8 cellular contexts compared by ENCODE assay signal in genomic region chr16:30659507-30660423, GRCh38. TPM values are rescaled to one million over a fixed set of nuclear protein-coding genes. Genes with fewer than 3 reads are reported as not detected.
DNase-seq lines count a peak whose midpoint lies in the region; ATAC-seq and TF ChIP-seq lines count a peak whose summit lies in the region.

No MANE protein-coding gene starts in this region.

- intact Hi-C loops in lower lobe of right lung (cut with DNase I), result no loop called here

- TF ChIP-seq CTCF in WERI-Rb-1 (IDR thresholded peaks at IDR 0.05; ENCODE audit: low read depth, low read length) (no peak), choroid plexus epithelial cell (conservative IDR thresholded peaks at IDR 0.05; ENCODE audit: low read depth, low read length) (peak; percentile 8), lower lobe of right lung (IDR thresholded peaks at IDR 0.05) (no peak)

- H3K9me3 ChIP-seq in WERI-Rb-1 (ENCODE audit: severe bottlenecking) (no peaks in the 10 kb centered on the region), lower lobe of right lung (no peaks in the 10 kb centered on the region)

- H3K27ac ChIP-seq in WERI-Rb-1 (peak overlapping the region; percentile 86), lower lobe of right lung (peak overlapping the region; percentile 98)

- H3K36me3 ChIP-seq in WERI-Rb-1 (peaks cover 64% of the 10 kb centered on the region), lower lobe of right lung (peaks cover 63% of the 10 kb centered on the region)

- DNase-seq in NCI-H146 (lab: John Stamatoyannopoulos, UW) (peak; percentile 40), NCI-H146 treated with DMSO at 0.1 percent for 48 hours (lab: John Stamatoyannopoulos, UW; ENCODE audit: unreplicated experiment) (no peak), WERI-Rb-1 (no peak), choroid plexus epithelial cell (ENCODE audit: low read depth) (peak; percentile 17), lower lobe of right lung (no peak), superior temporal gyrus (ENCODE audit: extremely low spot score) (no peak)
- DNase-seq in stimulated activated CD8-positive, alpha-beta memory T cell treated with anti-CD3 and anti-CD28 coated beads, Interleukin-7, amount 100 ng/mL, for 48 hours (ENCODE audit: extremely low read depth in 1 of 2, low read depth in 1 of 2), result peak; percentile 25 to 34

- peaks cover 54% of the 10 kb centered on the region for H3K4me1 ChIP-seq in lower lobe of right lung

- ATAC-seq in lower lobe of right lung (no peak), HG02798 (IDR thresholded peaks at IDR 0.05; ENCODE audit: poor library complexity, unreplicated experiment) (no peak)

- H3K27me3 ChIP-seq in WERI-Rb-1 (ENCODE audit: insufficient read depth, low read depth, severe bottlenecking) (no peaks in the 10 kb centered on the region), lower lobe of right lung (ENCODE audit: low read depth) (no peaks in the 10 kb centered on the region)

- H3K4me3 ChIP-seq in WERI-Rb-1 (ENCODE audit: low read depth, low read length) (peak overlapping the region; percentile 86), choroid plexus epithelial cell (ENCODE audit: low read depth, low read length) (peak overlapping the region; percentile 91), lower lobe of right lung (peak overlapping the region; percentile 79)

RNA-seq across cellular contexts. Expression of gene FBRS, which starts 1.5 kb away (rescaled TPM):
- total RNA-seq in lower lobe of right lung, result 68.6 TPM

RNA-seq across cellular contexts. Expression of gene PRR14, which starts 9.0 kb away (rescaled TPM):
- 46.3 TPM for total RNA-seq in lower lobe of right lung

RNA-seq across cellular contexts. Expression of gene SRCAP, which starts 39.2 kb away (rescaled TPM):
- 73.8 TPM for total RNA-seq in lower lobe of right lung

RNA-seq across cellular contexts. Expression of gene ZNF689, which starts 49.6 kb away (rescaled TPM):
- 7.7 TPM for total RNA-seq in lower lobe of right lung

Comparison
In these comparisons a context has a peak if more than half of its experiments do, and no peak if none do; other contexts are left out.
1. DNase-seq: peak in NCI-H146 (single experiment), choroid plexus epithelial cell (single experiment) and stimulated activated CD8-positive, alpha-beta memory T cell treated with anti-CD3 and anti-CD28 coated beads, Interleukin-7, amount 100 ng/mL, for 48 hours (2 of 2); none in NCI-H146 treated with DMSO at 0.1 percent for 48 hours (single experiment), WERI-Rb-1 (single experiment), lower lobe of right lung (single experiment) and superior temporal gyrus (single experiment).
2. Peak in every context shown above with its lines, with median percentiles within 50 percentile points of each other: H3K4me3 ChIP-seq.